In the genomic region with DNA sequence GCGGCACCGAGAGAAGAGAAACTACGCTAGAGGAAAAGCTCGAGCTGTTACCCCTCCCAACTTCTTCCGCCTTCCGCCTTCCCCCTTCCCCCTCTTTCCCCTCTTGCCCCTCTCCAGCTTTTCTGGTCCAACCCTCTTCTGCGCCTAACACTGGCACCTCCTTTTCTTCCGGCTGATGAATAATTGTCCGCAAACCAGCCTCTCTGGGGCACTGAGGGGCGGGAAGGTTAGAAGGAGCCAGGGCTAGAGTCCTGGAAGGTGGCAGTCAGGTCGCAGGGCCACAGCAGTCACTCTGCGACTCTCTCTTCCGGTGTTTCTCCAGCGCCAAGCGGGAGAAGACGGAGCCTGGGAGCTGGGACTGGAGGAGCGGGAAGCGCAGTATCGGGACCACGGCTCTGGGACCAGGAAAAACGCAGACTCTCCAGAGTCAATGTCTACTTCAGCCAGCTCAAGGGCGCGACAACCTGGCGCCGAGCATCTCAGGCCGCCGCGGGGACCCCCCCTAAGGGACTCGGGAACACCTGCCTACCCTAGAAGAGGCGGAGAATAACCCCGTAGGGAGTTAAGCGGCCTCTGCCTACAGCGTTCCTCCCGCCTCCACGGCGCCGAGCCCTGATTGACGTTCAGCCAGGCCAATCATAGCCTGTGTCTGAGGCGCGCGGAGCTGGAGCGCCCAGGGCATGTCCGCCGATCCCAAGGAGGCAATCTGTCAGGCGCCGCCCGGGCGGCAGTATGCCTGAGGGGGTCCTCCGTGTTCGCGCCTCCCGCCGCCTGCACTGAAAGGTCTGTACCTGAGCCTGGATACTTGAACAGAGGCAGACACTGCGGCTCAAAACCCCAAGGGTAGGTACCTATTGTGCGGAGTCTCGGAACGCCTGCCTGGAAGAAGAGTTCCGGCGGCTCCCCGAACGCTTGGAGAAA, we compare ENCODE assay signal across 8 cellular contexts. TPM values are rescaled to one million over a fixed set of nuclear protein-coding genes. Genes with fewer than 3 reads are reported as not detected.
DNase-seq lines count a peak whose midpoint lies in the region.

No MANE protein-coding gene starts in this region.

- H3K27me3 ChIP-seq in HAP-1 (ENCODE audit: low read depth) (peaks cover 7% of the 10 kb centered on the region; the same call in 1 of the 2 replicates), MG63 (no peaks in the 10 kb centered on the region), neuron (ENCODE audit: insufficient read depth, low read length) (no peaks in the 10 kb centered on the region)

- H3K4me3 ChIP-seq in HAP-1 (peak overlapping the region; percentile 86), MG63 (peak overlapping the region; percentile 95), neuron (ENCODE audit: low read length) (peak overlapping the region; percentile 84)

- H3K36me3 ChIP-seq in HAP-1 (replicated peaks) (no peaks in the 10 kb centered on the region), MG63 (peaks cover 18% of the 10 kb centered on the region), neuron (ENCODE audit: insufficient read depth, low read length) (no peaks in the 10 kb centered on the region)

- DNase-seq in G401 (ENCODE audit: low spot score) (peak; percentile 95), HAP-1 (ENCODE audit: low spot score in 2 of 2) (peak; percentile 79 to 96), MG63 (peak; percentile 99), SHP77 (lab: John Stamatoyannopoulos, UW) (peak; percentile 82 to 83), activated gamma-delta T cell treated with Interleukin-2 at 50 U/mL for 16 hours (peak; percentile 91), foreskin melanocyte (peak; percentile 90), stromal cell of bone marrow (ENCODE audit: low read depth) (peak; percentile 81)

- in situ Hi-C loops in G401 (cut with HindIII; ENCODE audit: low sequenced_read_pairs): no loop called here
- in situ Hi-C loops in HAP-1 (cut with MboI; ENCODE audit: low sequenced_read_pairs): loop anchor here (5.0 kb wide), 1 partner anchor 78 kb away; no protein-coding TSS in a partner anchor

- H3K9me3 ChIP-seq in HAP-1 (no peaks in the 10 kb centered on the region), MG63 (no peaks in the 10 kb centered on the region), neuron (ENCODE audit: low read length) (no peaks in the 10 kb centered on the region)

- H3K4me1 ChIP-seq in HAP-1: peaks cover 9% of the 10 kb centered on the region
- H3K4me1 ChIP-seq in neuron (ENCODE audit: insufficient read depth, low read length): peaks cover 9% of the 10 kb centered on the region

- peak overlapping the region; percentile 94 for H2AFZ ChIP-seq in neuron (ENCODE audit: low read depth, low read length)

RNA-seq across cellular contexts. Expression of a gene that starts 40.4 kb away (rescaled TPM):
- total RNA-seq in G401 (2014; rRNA removed; shearing (Covaris generic)): 20.2 and 26.0 TPM in 2 replicates
- total RNA-seq in MG63 (2014; rRNA removed; shearing (Covaris generic); ENCODE audit: low replicate concordance): 96.5 and 106 TPM in 2 replicates

RNA-seq across cellular contexts. Expression of a gene that starts 40.8 kb away (rescaled TPM):
- total RNA-seq in G401 (2014; rRNA removed; shearing (Covaris generic)): 33.4 and 41.3 TPM in 2 replicates
- total RNA-seq in MG63 (2014; rRNA removed; shearing (Covaris generic); ENCODE audit: low replicate concordance): 84.9 and 115 TPM in 2 replicates

RNA-seq across cellular contexts. Expression of a gene that starts 46.5 kb away (rescaled TPM):
- 3.2 and 8.0 TPM in 2 replicates for total RNA-seq in G401 (2014; rRNA removed; shearing (Covaris generic))
- 0.76 and 0.79 TPM in 2 replicates for total RNA-seq in MG63 (2014; rRNA removed; shearing (Covaris generic); ENCODE audit: low replicate concordance)

RNA-seq across cellular contexts. Expression of a gene that starts 50.5 kb away (rescaled TPM):
- total RNA-seq in G401 (2014; rRNA removed; shearing (Covaris generic)): not detected in 2 replicates
- 164 and 166 TPM in 2 replicates for total RNA-seq in MG63 (2014; rRNA removed; shearing (Covaris generic); ENCODE audit: low replicate concordance)

RNA-seq across cellular contexts. Expression of a gene that starts 55.8 kb away (rescaled TPM):
- 8.9 and 14.5 TPM in 2 replicates for total RNA-seq in G401 (2014; rRNA removed; shearing (Covaris generic))
- total RNA-seq in MG63 (2014; rRNA removed; shearing (Covaris generic); ENCODE audit: low replicate concordance): 87.2 and 112 TPM in 2 replicates

Comparison
In these comparisons a context has a peak if more than half of its experiments do, and no peak if none do; other contexts are left out.
1. Peak in every context shown above with its lines: DNase-seq and H3K4me3 ChIP-seq.